14 cellular contexts compared by ENCODE assay signal in the genomic region with DNA sequence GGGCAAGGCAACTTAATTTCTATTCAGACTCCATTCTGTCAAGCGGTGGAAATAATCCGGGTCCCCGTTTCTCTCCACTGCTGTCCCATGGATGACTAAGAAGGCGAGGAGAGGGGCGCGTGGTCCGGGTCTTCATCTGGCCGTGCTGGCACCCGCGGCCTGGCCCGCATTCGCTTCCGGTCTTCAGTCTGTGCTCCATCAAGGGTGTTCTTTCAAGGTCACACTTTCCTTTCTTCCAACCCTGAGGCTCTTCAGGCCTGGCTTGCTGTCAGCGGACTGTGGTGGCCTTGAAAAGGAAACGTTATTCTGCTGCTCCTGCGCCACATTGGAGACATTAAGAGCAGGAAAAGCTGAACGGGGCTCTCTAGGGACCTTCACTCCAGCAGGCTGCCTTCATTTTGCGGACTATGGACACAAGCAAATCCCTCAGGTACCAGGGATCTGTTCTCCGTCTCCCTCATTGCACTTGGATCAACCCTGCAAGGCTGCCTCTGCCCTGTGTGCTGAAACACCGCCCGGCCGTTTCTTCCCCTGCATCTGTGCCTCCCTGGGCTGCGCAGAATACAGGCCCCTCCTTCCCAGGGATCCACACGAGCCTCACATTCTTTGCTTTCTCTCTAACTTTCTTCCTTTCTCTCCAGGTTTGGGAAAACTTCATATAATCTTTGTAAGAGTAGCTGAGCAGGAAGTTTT. TPM values are rescaled to one million over a fixed set of nuclear protein-coding genes. Genes with fewer than 3 reads are reported as not detected.
DNase-seq lines count a peak whose midpoint lies in the region; ATAC-seq and TF ChIP-seq lines count a peak whose summit lies in the region.
"Had no signal": no experiment of that assay in that cellular context is flagged by ENCODE, and none has a peak within 500 bp of the region (broad histone marks: within the 10 kb centered on the region; RNA-seq: fewer than 3 reads in every experiment).

No MANE protein-coding gene starts in this region.

- H4K20me1 ChIP-seq in BLaER1 treated with 17β-estradiol and CSF1 and Interleukin-3, amounts not matched to agents 10 nM and 100 nM = no peaks in the 10 kb centered on the region

- peaks cover 0 to 8% (median 0%) of the 10 kb centered on the region in 11 experiments; a peak in 4 of 22 replicates for H3K27me3 ChIP-seq in BLaER1 treated with 17β-estradiol and CSF1 and Interleukin-3, amounts not matched to agents 10 nM and 100 nM
- H3K27me3 ChIP-seq in adrenal gland (no peaks in the 10 kb centered on the region), parathyroid adenoma (ENCODE audit: control insufficient read depth, insufficient read depth, low read length) (no peaks in the 10 kb centered on the region), mesendoderm (ENCODE audit: insufficient read depth, low read length, poor library complexity) (no peaks in the 10 kb centered on the region)

- no peak overlapping the region for H2AK5ac ChIP-seq in mesendoderm (ENCODE audit: low read length)

- 30 to 44% (median 41%) methylated on average over 24 of the region's 24 CpGs for WGBS in adrenal gland, 4 donors
- WGBS in mesendoderm (ENCODE audit: extremely low coverage, insufficient coverage, low lambda C conversion rate) = no CpG with 5 or more reads among the region's 24 CpGs

- no peaks in the 10 kb centered on the region for H3K36me3 ChIP-seq in BLaER1 treated with 17β-estradiol and CSF1 and Interleukin-3, amounts not matched to agents 10 nM and 100 nM
- H3K36me3 ChIP-seq in adrenal gland (replicated peaks in 1 of 2) = no peaks in the 10 kb centered on the region
- H3K36me3 ChIP-seq in parathyroid adenoma (ENCODE audit: control insufficient read depth, insufficient read depth, low read length) = no peaks in the 10 kb centered on the region
- no peaks in the 10 kb centered on the region for H3K36me3 ChIP-seq in mesendoderm (ENCODE audit: control insufficient read depth, insufficient read depth, low read length)
- H3K36me3 ChIP-seq: HAP-1 had no signal

- peaks cover 1 to 27% (median 19%) of the 10 kb centered on the region in 10 experiments; a peak in 19 of 20 replicates for H3K4me1 ChIP-seq in BLaER1 treated with 17β-estradiol and CSF1 and Interleukin-3, amounts not matched to agents 10 nM and 100 nM
- H3K4me1 ChIP-seq in adrenal gland (replicated peaks in 1 of 2) = peaks cover 0 to 1% of the 10 kb centered on the region in 2 donors
- H3K4me1 ChIP-seq in parathyroid adenoma = no peaks in the 10 kb centered on the region
- no peaks in the 10 kb centered on the region for H3K4me1 ChIP-seq in mesendoderm (ENCODE audit: control insufficient read depth, low read depth, low read length)
- H3K4me1 ChIP-seq: HAP-1 had no signal

- peak overlapping the region; percentile 76 for H2AFZ ChIP-seq in parathyroid adenoma

- intact Hi-C loops in adrenal gland (cut with DNase I) = loop anchor here in 1 of 2 donors (10.0 kb wide), 1 partner anchor 103 kb away; no protein-coding TSS in a partner anchor
- intact Hi-C loops in left cardiac atrium (cut with DNase I) = no loop called here

- H4K5ac ChIP-seq in mesendoderm (ENCODE audit: low read length) = no peak overlapping the region

- H3K79me2 ChIP-seq in parathyroid adenoma (no peaks in the 10 kb centered on the region), mesendoderm (ENCODE audit: control insufficient read depth, insufficient read depth, low read length) (no peaks in the 10 kb centered on the region)

- no peak overlapping the region for H3K27ac ChIP-seq in BLaER1 treated with 17β-estradiol and CSF1 and Interleukin-3, amounts not matched to agents 10 nM and 100 nM
- H3K27ac ChIP-seq in adrenal gland = peak overlapping the region in 4 of 5 donors; percentile 59 to 73 (median 64)
- peak overlapping the region; percentile 59 for H3K27ac ChIP-seq in parathyroid adenoma
- H3K27ac ChIP-seq in mesendoderm (ENCODE audit: low read depth, low read length) = no peak overlapping the region

- H2BK5ac ChIP-seq in mesendoderm (ENCODE audit: low read length) = no peak overlapping the region

- peak overlapping the region in 9 of 11 experiments; percentile 25 to 68 (median 56); a peak in 16 of 22 replicates for H3K4me2 ChIP-seq in BLaER1 treated with 17β-estradiol and CSF1 and Interleukin-3, amounts not matched to agents 10 nM and 100 nM
- peak overlapping the region; percentile 43 for H3K4me2 ChIP-seq in parathyroid adenoma (ENCODE audit: low read length)
- no peak overlapping the region for H3K4me2 ChIP-seq in mesendoderm (ENCODE audit: low read length)

- ATAC-seq in left cardiac atrium = peak; percentile 47 to 62
- ATAC-seq in GM21723 (IDR thresholded peaks at IDR 0.05; ENCODE audit: unreplicated experiment) = no peak
- no peak for ATAC-seq in HG03045 (IDR thresholded peaks at IDR 0.05; ENCODE audit: unreplicated experiment)
- ATAC-seq: PC-3 had no signal

- H3K23ac ChIP-seq in mesendoderm (ENCODE audit: low read length) = no peak overlapping the region

- H3K9me3 ChIP-seq in BLaER1 treated with 17β-estradiol and CSF1 and Interleukin-3, amounts not matched to agents 10 nM and 100 nM (replicated peaks in 1 of 11) = no peaks in the 10 kb centered on the region
- H3K9me3 ChIP-seq in adrenal gland (replicated peaks in 1 of 3) (no peaks in the 10 kb centered on the region), parathyroid adenoma (ENCODE audit: control insufficient read depth, low read length) (no peaks in the 10 kb centered on the region)
- H3K9me3 ChIP-seq: Caco-2, HAP-1 had no signal

- no peak overlapping the region for H2BK15ac ChIP-seq in mesendoderm (replicated peaks; ENCODE audit: low read depth)

- no peak overlapping the region for H3K18ac ChIP-seq in mesendoderm (ENCODE audit: low read length)

- H3K9ac ChIP-seq in BLaER1 treated with 17β-estradiol and CSF1 and Interleukin-3, amounts not matched to agents 10 nM and 100 nM = no peak overlapping the region
- H3K9ac ChIP-seq in parathyroid adenoma (no peak overlapping the region), mesendoderm (ENCODE audit: low read length) (no peak overlapping the region)

- DNase-seq in adrenal gland = peak in 6 of 7 donors; percentile 33 to 67 (median 53)
- DNase-seq in left cardiac atrium = no peak
- DNase-seq in mesendoderm = no peak
- DNase-seq: Caco-2, DMS153, NCI-H1105 treated with DMSO at 0.1 percent for 48 hours, NCI-H187 treated with DMSO at 0.1 percent for 48 hours, NCI-H510A treated with DMSO at 0.1 percent for 48 hours, PC-3 had no signal

- H3K4ac ChIP-seq in mesendoderm (ENCODE audit: low read depth, low read length) = no peak overlapping the region

- no peak overlapping the region for H2BK120ac ChIP-seq in mesendoderm (ENCODE audit: low read depth, low read length)

- H3K4me3 ChIP-seq in BLaER1 treated with 17β-estradiol and CSF1 and Interleukin-3, amounts not matched to agents 10 nM and 100 nM = no peak overlapping the region
- H3K4me3 ChIP-seq in adrenal gland (peak overlapping the region in 2 of 4 donors; percentile 15 to 43), parathyroid adenoma (ENCODE audit: low read depth, low read length) (no peak overlapping the region), mesendoderm (ENCODE audit: low read length) (no peak overlapping the region)
- H3K4me3 ChIP-seq: HAP-1 had no signal

- TF ChIP-seq CTCF in adrenal gland (IDR thresholded peaks at IDR 0.05) (no peak), parathyroid adenoma (IDR thresholded peaks at IDR 0.05) (no peak)

- H4K8ac ChIP-seq in mesendoderm (ENCODE audit: low read depth, low read length) = no peak overlapping the region

- TF ChIP-seq POLR2A in adrenal gland (IDR thresholded peaks at IDR 0.05) = peak in 1 of 2 donors; percentile 51

- H3K56ac ChIP-seq in mesendoderm (ENCODE audit: low read length) = no peak overlapping the region

- H3K79me1 ChIP-seq in mesendoderm (ENCODE audit: low read length) = no peaks in the 10 kb centered on the region

RNA-seq across cellular contexts. Expression of a gene that starts 5.7 kb away (rescaled TPM):
- total RNA-seq in adrenal gland (10 to 100 TPM; 19.9 to 42.1 (median 31.0) TPM), left cardiac atrium (1,000 to 10,000 TPM; 1,198 to 1,507 TPM)
- polyA plus RNA-seq in adrenal gland = 10 to 100 TPM; 14.0 to 35.7 (median 20.5) TPM
- polyA plus RNA-seq in mesendoderm (2013, experiment 1 of 2) = 13.9 TPM
- polyA plus RNA-seq in mesendoderm (2013, experiment 2 of 2) = 14.2 TPM

Comparison
In these comparisons a context has a peak if more than half of its experiments do, and no peak if none do; other contexts are left out.
1. H3K27ac ChIP-seq: peak in adrenal gland (4 of 5) and parathyroid adenoma (single experiment); none in BLaER1 treated with 17β-estradiol and CSF1 and Interleukin-3, amounts not matched to agents 10 nM and 100 nM (0 of 11) and mesendoderm (single experiment).
2. DNase-seq: peak in adrenal gland (6 of 7); none in left cardiac atrium (single experiment) and mesendoderm (single experiment).
3. ATAC-seq: peak in left cardiac atrium (2 of 2); none in GM21723 (single experiment) and HG03045 (single experiment).
4. RNA of a gene that starts 5.7 kb away (total RNA-seq): 1,198 to 1,507 TPM in left cardiac atrium; 19.9 to 42.1 TPM in adrenal gland; every median in the first group is over 10 times any median in the second.